18 cellular contexts compared by ENCODE assay signal in the genomic region with DNA sequence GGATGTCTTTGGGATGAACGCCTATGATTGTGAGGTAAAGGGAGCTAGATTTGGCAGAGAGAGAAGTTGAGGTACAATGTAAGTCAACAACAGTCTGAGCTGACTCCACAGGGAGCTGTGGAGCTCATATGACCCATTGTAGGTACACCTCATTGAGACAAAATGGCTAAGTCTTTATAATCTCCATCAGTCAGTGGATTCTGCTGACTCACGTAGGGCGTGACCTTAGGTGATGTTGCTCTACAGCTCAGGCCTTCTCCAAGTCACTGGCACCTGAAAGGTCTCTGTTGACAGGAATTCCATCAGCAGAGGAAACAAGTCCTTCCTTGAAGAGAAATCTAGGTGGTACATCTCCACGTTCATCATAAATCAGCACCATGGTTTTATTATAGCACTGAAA.
"Had no signal": no experiment of that assay in that cellular context is flagged by ENCODE, and none has a peak within 500 bp of the region (broad histone marks: within the 10 kb centered on the region; RNA-seq: fewer than 3 reads in every experiment).

No MANE protein-coding gene starts in this region.

- H3K36me3 ChIP-seq: colonic mucosa, heart right ventricle, tibial nerve had no signal

- H3K4me3 ChIP-seq: colonic mucosa, heart right ventricle, psoas muscle, testis, tibial nerve had no signal

- ATAC-seq: heart right ventricle; naive thymus-derived CD4-positive, alpha-beta T cell; psoas muscle; sciatic nerve; stimulated activated naive B cell treated with anti-CD40 and anti-IgM and Interleukin-4, amounts not matched to agents 10 μg/mL and 1 μg/mL and 100 μg/mL, for 72 hours; stimulated activated naive CD8-positive, alpha-beta T cell treated with anti-CD3 and anti-CD28 coated beads, Interleukin-15, amount 100 ng/mL, for 72 hours had no signal

- H3K4me1 Mint-ChIP-seq: naive thymus-derived CD4-positive, alpha-beta T cell; nephron progenitor cell; stimulated activated naive B cell treated with anti-CD40 and anti-IgM and Interleukin-4, amounts not matched to agents 10 μg/mL and 1 μg/mL and 100 μg/mL, for 72 hours; stimulated activated naive CD8-positive, alpha-beta T cell treated with anti-CD3 and anti-CD28 coated beads, Interleukin-15, amount 100 ng/mL, for 72 hours had no signal

- H3K27me3 ChIP-seq: colonic mucosa, heart right ventricle, testis, tibial nerve had no signal

- FAIRE-seq: frontal cortex, islet of Langerhans had no signal

- H3K27ac Mint-ChIP-seq: naive thymus-derived CD4-positive, alpha-beta T cell; nephron progenitor cell; stimulated activated naive B cell treated with anti-CD40 and anti-IgM and Interleukin-4, amounts not matched to agents 10 μg/mL and 1 μg/mL and 100 μg/mL, for 72 hours; stimulated activated naive CD8-positive, alpha-beta T cell treated with anti-CD3 and anti-CD28 coated beads, Interleukin-15, amount 100 ng/mL, for 72 hours had no signal

- DNase-seq: colonic mucosa; dermis blood vessel endothelial cell; heart right ventricle; hypothalamus; kidney glomerular epithelial cell; nephron progenitor cell; psoas muscle; retina; stimulated activated CD4-positive, alpha-beta T cell treated with anti-CD3 and anti-CD28 coated beads, Interleukin-2, amount 100 ng/mL, for 24 hours; stimulated activated CD4-positive, alpha-beta T cell treated with anti-CD3 and anti-CD28 coated beads, Interleukin-4, amount 100 ng/mL, for 4 hours; stimulated activated naive B cell treated with anti-CD40 and anti-IgM and Interleukin-4, amounts not matched to agents 10 μg/mL and 1 μg/mL and 100 μg/mL, for 72 hours; stimulated activated naive CD8-positive, alpha-beta T cell treated with anti-CD3 and anti-CD28 coated beads, Interleukin-15, amount 100 ng/mL, for 72 hours; testis had no signal

- H3K27ac ChIP-seq: colonic mucosa, heart right ventricle, psoas muscle, testis, tibial nerve had no signal

- H3K4me1 ChIP-seq: colonic mucosa, heart right ventricle, psoas muscle, testis, tibial nerve had no signal

- H3K9me3 ChIP-seq: colonic mucosa, psoas muscle, testis, tibial nerve had no signal

- H3K27me3 Mint-ChIP-seq: naive thymus-derived CD4-positive, alpha-beta T cell; stimulated activated naive B cell treated with anti-CD40 and anti-IgM and Interleukin-4, amounts not matched to agents 10 μg/mL and 1 μg/mL and 100 μg/mL, for 72 hours; stimulated activated naive CD8-positive, alpha-beta T cell treated with anti-CD3 and anti-CD28 coated beads, Interleukin-15, amount 100 ng/mL, for 72 hours had no signal

- H3K4me3 Mint-ChIP-seq: naive thymus-derived CD4-positive, alpha-beta T cell; nephron progenitor cell; stimulated activated naive B cell treated with anti-CD40 and anti-IgM and Interleukin-4, amounts not matched to agents 10 μg/mL and 1 μg/mL and 100 μg/mL, for 72 hours; stimulated activated naive CD8-positive, alpha-beta T cell treated with anti-CD3 and anti-CD28 coated beads, Interleukin-15, amount 100 ng/mL, for 72 hours had no signal

- H3K36me3 Mint-ChIP-seq: naive thymus-derived CD4-positive, alpha-beta T cell had no signal
